In genomic region chr17:47240806-47241205, GRCh38 we compare ENCODE assay signal across 1 cellular context.
TF ChIP-seq lines count a peak whose summit lies in the region.

No MANE protein-coding gene starts in this region.

TF ChIP-seq in IMR-90, 13 proteins besides CTCF, POLR2A, EP300 and RAD21:
- no peak for TF ChIP-seq BHLHE40 (IDR thresholded peaks at IDR 0.05; ENCODE audit: low read depth, low read length)
- TF ChIP-seq ELK1 (IDR thresholded peaks at IDR 0.05; ENCODE audit: borderline replicate concordance, low read depth, low read length), result no peak
- no peak for TF ChIP-seq USF2 (IDR thresholded peaks at IDR 0.05; ENCODE audit: low read depth, low read length)
- no peak for TF ChIP-seq CHD1 (IDR thresholded peaks at IDR 0.05; ENCODE audit: low read depth, low read length)
- TF ChIP-seq RFX5 (IDR thresholded peaks at IDR 0.05; ENCODE audit: low read depth, low read length), result no peak
- no peak for TF ChIP-seq CEBPB (IDR thresholded peaks at IDR 0.05; ENCODE audit: low read depth, low read length)
- TF ChIP-seq RCOR1 (IDR thresholded peaks at IDR 0.05; ENCODE audit: insufficient replicate concordance, low read length), result no peak
- no peak for TF ChIP-seq MXI1 (IDR thresholded peaks at IDR 0.05; ENCODE audit: borderline replicate concordance, low read depth, low read length)
- no peak for TF ChIP-seq SMC3 (IDR thresholded peaks at IDR 0.05; ENCODE audit: low read depth, low read length)
- TF ChIP-seq NFE2L2 (IDR thresholded peaks at IDR 0.05; ENCODE audit: low read depth, low read length), result no peak
- no peak for TF ChIP-seq MAZ (IDR thresholded peaks at IDR 0.05; ENCODE audit: borderline replicate concordance, low read depth, low read length)
